Comparison of ENCODE assay signal across 17 cellular contexts in the genomic region with DNA sequence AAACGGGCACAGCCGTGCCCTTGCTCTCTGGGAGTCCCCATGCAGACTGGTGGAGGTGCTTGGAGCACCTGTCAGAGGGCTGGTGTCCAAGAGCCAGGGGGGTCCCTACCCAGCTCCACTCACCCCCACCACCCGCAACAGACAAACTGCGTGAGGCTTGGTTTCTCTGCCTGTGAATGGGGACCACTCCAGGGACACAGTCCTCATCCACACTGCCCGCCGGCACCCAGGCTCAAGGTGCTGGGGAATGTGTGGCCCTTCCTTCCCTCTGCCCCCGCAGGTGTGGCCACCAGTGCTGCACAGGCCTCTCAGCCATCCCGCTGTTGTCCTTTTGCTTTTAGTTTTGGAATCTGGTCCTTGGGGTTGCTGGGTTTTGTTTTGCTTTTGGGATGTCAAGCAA.
A peak's percentile ranks its signal among the peaks of the same experiment; 100 is the strongest.
DNase-seq lines count a peak whose midpoint lies in the region; ATAC-seq and TF ChIP-seq lines count a peak whose summit lies in the region.
"Had no signal": no experiment of that assay in that cellular context is flagged by ENCODE, and none has a peak within 500 bp of the region (broad histone marks: within the 10 kb centered on the region; RNA-seq: fewer than 3 reads in every experiment).

No MANE protein-coding gene starts in this region.

- intact Hi-C loops in vagina (cut with DNase I) = loop anchor here (5.0 kb wide), 1 partner anchor 284 kb away; no protein-coding TSS in a partner anchor

- H2BK5ac ChIP-seq in mesenchymal stem cell (ENCODE audit: low read depth, low read length, poor library complexity, severe bottlenecking) = no peak overlapping the region

- TF ChIP-seq CTCF in GM23338 (conservative IDR thresholded peaks at IDR 0.05; ENCODE audit: low read depth in 2 of 2) (no peak), vagina (IDR thresholded peaks at IDR 0.05) (no peak)

- no peak overlapping the region for H2BK120ac ChIP-seq in mesenchymal stem cell (ENCODE audit: low read depth, low read length)

- no peak overlapping the region for H3K4ac ChIP-seq in mesenchymal stem cell (ENCODE audit: low read depth in 1 of 2, low read length in 2 of 2)

- H3K9me2 ChIP-seq in GM23338 (ENCODE audit: insufficient read depth) = no peaks in the 10 kb centered on the region

- H3F3A ChIP-seq in GM23338 (replicated peaks; ENCODE audit: low read depth) = 0 out of 2 replicates have a peak, but pooled peaks cover 3% of the 10 kb centered on the region

- no peak overlapping the region for H2BK12ac ChIP-seq in mesenchymal stem cell (ENCODE audit: low read length in 2 of 2)

- peaks cover 34% of the 10 kb centered on the region for H3K4me1 Mint-ChIP-seq in GM23338
- H3K4me1 Mint-ChIP-seq in effector memory CD8-positive, alpha-beta T cell (ENCODE audit: low read depth in 2 of 2) = peaks cover 14 to 15% of the 10 kb centered on the region in 2 donors

- H3K4me2 ChIP-seq in GM23338 (no peak overlapping the region), mesenchymal stem cell (ENCODE audit: low read length, poor library complexity, severe bottlenecking) (no peak overlapping the region)
- H3K4me2 ChIP-seq: BLaER1 had no signal

- peaks cover under 1% of the 10 kb centered on the region; the same call in 1 of the 3 replicates for H3K9me3 Mint-ChIP-seq in GM23338
- no peaks in the 10 kb centered on the region for H3K9me3 Mint-ChIP-seq in effector memory CD8-positive, alpha-beta T cell
- H3K9me3 Mint-ChIP-seq: CD14-positive monocyte; CD4-positive, alpha-beta memory T cell had no signal

- no peak for ATAC-seq in GM23338
- ATAC-seq in effector memory CD8-positive, alpha-beta T cell (replicated peaks) = no peak
- ATAC-seq in HG02885 (IDR thresholded peaks at IDR 0.05; ENCODE audit: poor library complexity, unreplicated experiment) = no peak

- H3K79me1 ChIP-seq in mesenchymal stem cell (replicated peaks; ENCODE audit: low read length, poor library complexity, severe bottlenecking) = no peaks in the 10 kb centered on the region

- no peak overlapping the region for H2AK5ac ChIP-seq in mesenchymal stem cell (ENCODE audit: low read length, severe bottlenecking)

- H3K9ac ChIP-seq in mesenchymal stem cell (ENCODE audit: low read length) = peak overlapping the region; percentile 80
- H3K9ac ChIP-seq: BLaER1 had no signal

- H3K36me3 ChIP-seq in GM23338 (ENCODE audit: insufficient read depth) (no peaks in the 10 kb centered on the region), mesenchymal stem cell (ENCODE audit: control insufficient read depth in 1 of 2, insufficient read depth in 2 of 2, low read depth in 1 of 2, low read length in 2 of 2) (no peaks in the 10 kb centered on the region), vagina (no peaks in the 10 kb centered on the region)
- H3K36me3 ChIP-seq: BLaER1 had no signal

- peak overlapping the region; percentile 7; the same call in 1 of the 2 replicates for H2AFZ ChIP-seq in GM23338
- H2AFZ ChIP-seq in mesenchymal stem cell (ENCODE audit: low read depth, low read length) = no peak overlapping the region

- 93% methylated on average over 7 of the region's 8 CpGs for WGBS in mesenchymal stem cell

- no peak overlapping the region for H3K18ac ChIP-seq in mesenchymal stem cell (ENCODE audit: low read depth in 1 of 2, low read length in 2 of 2)

- H2BK15ac ChIP-seq in mesenchymal stem cell (ENCODE audit: low read depth, poor library complexity, severe bottlenecking) = no peak overlapping the region

- no peak overlapping the region for H4K8ac ChIP-seq in mesenchymal stem cell (ENCODE audit: low read length)

- no peaks in the 10 kb centered on the region for H3K79me2 ChIP-seq in GM23338 (replicated peaks; ENCODE audit: insufficient read depth)

- no peak overlapping the region for H3K23ac ChIP-seq in mesenchymal stem cell (ENCODE audit: low read length in 2 of 2)

- no peak overlapping the region for H3K4me3 Mint-ChIP-seq in GM23338
- no peak overlapping the region for H3K4me3 Mint-ChIP-seq in effector memory CD8-positive, alpha-beta T cell
- H3K4me3 Mint-ChIP-seq: CD14-positive monocyte; CD4-positive, alpha-beta memory T cell; H9 had no signal

- TF ChIP-seq POLR2A in vagina (IDR thresholded peaks at IDR 0.05) = no peak

- H3K27ac ChIP-seq in GM23338 (ENCODE audit: low read depth) (no peak overlapping the region), mesenchymal stem cell (ENCODE audit: low read length, poor library complexity, severe bottlenecking) (no peak overlapping the region), vagina (peak overlapping the region; percentile 88)
- H3K27ac ChIP-seq: 22Rv1, BLaER1 had no signal

- H3K36me3 Mint-ChIP-seq in GM23338 (ENCODE audit: low read depth) = no peaks in the 10 kb centered on the region; the same call in 2 of the 3 replicates
- H3K36me3 Mint-ChIP-seq in effector memory CD8-positive, alpha-beta T cell (ENCODE audit: insufficient read depth) = peaks cover 3% of the 10 kb centered on the region
- H3K36me3 Mint-ChIP-seq: CD14-positive monocyte; CD4-positive, alpha-beta memory T cell had no signal

- no peak overlapping the region; the same call in 1 of the 2 replicates for H3K27ac Mint-ChIP-seq in GM23338
- peak overlapping the region; percentile 73 to 88 for H3K27ac Mint-ChIP-seq in effector memory CD8-positive, alpha-beta T cell
- H3K27ac Mint-ChIP-seq: CD4-positive, alpha-beta memory T cell had no signal

- H4K20me1 ChIP-seq in GM23338 (replicated peaks; ENCODE audit: insufficient read depth) = no peaks in the 10 kb centered on the region
- H4K20me1 ChIP-seq: BLaER1 had no signal

- no peak overlapping the region for H3K14ac ChIP-seq in mesenchymal stem cell (ENCODE audit: low read length in 2 of 2)

- H3K4me3 ChIP-seq in GM23338 (no peak overlapping the region), mesenchymal stem cell (ENCODE audit: insufficient read depth in 1 of 2, low read depth in 1 of 2, low read length in 2 of 2) (no peak overlapping the region), vagina (no peak overlapping the region)
- H3K4me3 ChIP-seq: A549, BLaER1 had no signal

- H3K9me3 ChIP-seq in mesenchymal stem cell (ENCODE audit: control insufficient read depth, low read length) = no peaks in the 10 kb centered on the region
- H3K9me3 ChIP-seq in vagina = no peaks in the 10 kb centered on the region
- H3K9me3 ChIP-seq: A549, BLaER1 had no signal

- H3K27me3 ChIP-seq in GM23338 (ENCODE audit: insufficient read depth) = no peaks in the 10 kb centered on the region
- peaks cover 11 to 37% of the 10 kb centered on the region in 2 experiments for H3K27me3 ChIP-seq in mesenchymal stem cell (ENCODE audit: control insufficient read depth in 1 of 2, insufficient read depth in 1 of 2, low read length in 2 of 2)
- H3K27me3 ChIP-seq in vagina = no peaks in the 10 kb centered on the region
- H3K27me3 ChIP-seq: BLaER1 had no signal

- DNase-seq in GM23338 (ENCODE audit: low spot score) = no peak
- DNase-seq in effector memory CD8-positive, alpha-beta T cell = no peak
- DNase-seq in mesenchymal stem cell = no peak
- DNase-seq in vagina (ENCODE audit: extremely low spot score in 2 of 2) = no peak
- DNase-seq in T-helper 9 cell = no peak
- DNase-seq in retina = no peak
- DNase-seq: CD4-positive, alpha-beta memory T cell; DMS153; DMS79; GDM1; GOT3; H9 had no signal

- H3K4me1 ChIP-seq in GM23338 (ENCODE audit: insufficient read depth) (0 out of 2 replicates have a peak, but pooled peaks cover 9% of the 10 kb centered on the region), mesenchymal stem cell (ENCODE audit: control insufficient read depth, insufficient read depth, low read depth, low read length) (peaks cover 12% of the 10 kb centered on the region), vagina (peaks cover 27% of the 10 kb centered on the region)
- H3K4me1 ChIP-seq: BLaER1 had no signal

- H4K91ac ChIP-seq in mesenchymal stem cell (ENCODE audit: low read length) = no peak overlapping the region

- H3K27me3 Mint-ChIP-seq in GM23338 (ENCODE audit: insufficient read depth, low read depth, poor library complexity) = peaks cover 8% of the 10 kb centered on the region
- peaks cover 40 to 63% of the 10 kb centered on the region in 2 donors for H3K27me3 Mint-ChIP-seq in effector memory CD8-positive, alpha-beta T cell

TF ChIP-seq in GM23338, 12 proteins besides CTCF, POLR2A, EP300 and RAD21 (continues in another document):
- no peak for TF ChIP-seq ZNF114 (CRISPR knock-in tag; IDR thresholded peaks at IDR 0.05)
- no peak for TF ChIP-seq CREB1 (CRISPR knock-in tag; IDR thresholded peaks at IDR 0.05; ENCODE audit: low read depth)
- TF ChIP-seq, protein P1, sequence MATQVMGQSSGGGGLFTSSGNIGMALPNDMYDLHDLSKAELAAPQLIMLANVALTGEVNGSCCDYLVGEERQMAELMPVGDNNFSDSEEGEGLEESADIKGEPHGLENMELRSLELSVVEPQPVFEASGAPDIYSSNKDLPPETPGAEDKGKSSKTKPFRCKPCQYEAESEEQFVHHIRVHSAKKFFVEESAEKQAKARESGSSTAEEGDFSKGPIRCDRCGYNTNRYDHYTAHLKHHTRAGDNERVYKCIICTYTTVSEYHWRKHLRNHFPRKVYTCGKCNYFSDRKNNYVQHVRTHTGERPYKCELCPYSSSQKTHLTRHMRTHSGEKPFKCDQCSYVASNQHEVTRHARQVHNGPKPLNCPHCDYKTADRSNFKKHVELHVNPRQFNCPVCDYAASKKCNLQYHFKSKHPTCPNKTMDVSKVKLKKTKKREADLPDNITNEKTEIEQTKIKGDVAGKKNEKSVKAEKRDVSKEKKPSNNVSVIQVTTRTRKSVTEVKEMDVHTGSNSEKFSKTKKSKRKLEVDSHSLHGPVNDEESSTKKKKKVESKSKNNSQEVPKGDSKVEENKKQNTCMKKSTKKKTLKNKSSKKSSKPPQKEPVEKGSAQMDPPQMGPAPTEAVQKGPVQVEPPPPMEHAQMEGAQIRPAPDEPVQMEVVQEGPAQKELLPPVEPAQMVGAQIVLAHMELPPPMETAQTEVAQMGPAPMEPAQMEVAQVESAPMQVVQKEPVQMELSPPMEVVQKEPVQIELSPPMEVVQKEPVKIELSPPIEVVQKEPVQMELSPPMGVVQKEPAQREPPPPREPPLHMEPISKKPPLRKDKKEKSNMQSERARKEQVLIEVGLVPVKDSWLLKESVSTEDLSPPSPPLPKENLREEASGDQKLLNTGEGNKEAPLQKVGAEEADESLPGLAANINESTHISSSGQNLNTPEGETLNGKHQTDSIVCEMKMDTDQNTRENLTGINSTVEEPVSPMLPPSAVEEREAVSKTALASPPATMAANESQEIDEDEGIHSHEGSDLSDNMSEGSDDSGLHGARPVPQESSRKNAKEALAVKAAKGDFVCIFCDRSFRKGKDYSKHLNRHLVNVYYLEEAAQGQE (IDR thresholded peaks at IDR 0.05; ENCODE audit: unreplicated experiment) = no peak
- TF ChIP-seq POLR2AphosphoS5 (IDR thresholded peaks at IDR 0.05; ENCODE audit: low read depth) = no peak
- no peak for TF ChIP-seq ZNF331 (CRISPR knock-in tag; IDR thresholded peaks at IDR 0.05; ENCODE audit: low read depth)
- no peak for TF ChIP-seq STAT1 (IDR thresholded peaks at IDR 0.05; ENCODE audit: unreplicated experiment)
- no peak for TF ChIP-seq EZH2phosphoT487 (IDR thresholded peaks at IDR 0.05; ENCODE audit: unreplicated experiment)
- no peak for TF ChIP-seq JUNB (IDR thresholded peaks at IDR 0.05; ENCODE audit: unreplicated experiment)
